ENCODE assay signal across 8 cellular contexts in genomic region chr16:70522216-70523000, GRCh38. TPM values are rescaled to one million over a fixed set of nuclear protein-coding genes. Genes with fewer than 3 reads are reported as not detected.
DNase-seq lines count a peak whose midpoint lies in the region; ATAC-seq, FAIRE-seq and TF ChIP-seq lines count a peak whose summit lies in the region.

No MANE protein-coding gene starts in this region.

- peak overlapping the region; percentile 68 for H3K4me3 ChIP-seq in AG09309 (ENCODE audit: control insufficient read depth, low read depth, low read length)
- H3K4me3 ChIP-seq in IMR-90 (ENCODE audit: insufficient read depth, low read depth, low read length) = peak overlapping the region; percentile 63
- H3K4me3 ChIP-seq in K562 = peak overlapping the region; percentile 75
- H3K4me3 ChIP-seq in mucosa of descending colon = peak overlapping the region; percentile 79

- peak overlapping the region; percentile 91 for H3K23ac ChIP-seq in IMR-90 (ENCODE audit: low read depth, low read length)

- TF ChIP-seq CTCF in AG09309 (IDR thresholded peaks at IDR 0.05; ENCODE audit: control insufficient read depth, insufficient read depth, low read depth, low read length, missing control alignments) (no peak), IMR-90 (conservative IDR thresholded peaks at IDR 0.05; ENCODE audit: low read depth, low read length) (no peak), K562 (IDR thresholded peaks at IDR 0.05 in 2 of 3, conservative IDR thresholded peaks at IDR 0.05 in 1 of 3; ENCODE audit: insufficient read depth in 2 of 3, low read depth in 1 of 3, low read length in 3 of 3) (no peak; a peak in 1 of 6 replicates), mucosa of descending colon (IDR thresholded peaks at IDR 0.05) (no peak)

- H3K36me3 ChIP-seq in IMR-90 (ENCODE audit: control insufficient read depth, insufficient read depth, low read length) (peaks cover 11% of the 10 kb centered on the region), K562 (ENCODE audit: control insufficient read depth, insufficient read depth, low read length) (peaks cover 29% of the 10 kb centered on the region), mucosa of descending colon (ENCODE audit: low read depth) (no peaks in the 10 kb centered on the region)

- H2BK120ac ChIP-seq in IMR-90 (ENCODE audit: low read depth, low read length) = no peak overlapping the region

- dilution Hi-C loops in IMR-90 (cut with HindIII; ENCODE audit: low sequenced_read_pairs, unreplicated experiment) = no loop called here

- peak overlapping the region; percentile 62 for H2AK9ac ChIP-seq in IMR-90 (replicated peaks; ENCODE audit: low read depth, low read length, poor library complexity)

- no peak for TF ChIP-seq POLR2A in IMR-90 (IDR thresholded peaks at IDR 0.05; ENCODE audit: low read depth, low read length)
- TF ChIP-seq POLR2A in K562 (conservative IDR thresholded peaks at IDR 0.05) = no peak

- no peak overlapping the region for H2BK20ac ChIP-seq in IMR-90 (ENCODE audit: low read depth, low read length)

- H2BK15ac ChIP-seq in IMR-90 (ENCODE audit: low read depth, low read length) = no peak overlapping the region; the same call in 2 of the 3 replicates

- no TSS peak for BruUV-seq in IMR-90 (replicated peaks; lab: Mats Ljungman, UMichigan)
- BruUV-seq in K562 (replicated peaks; lab: Mats Ljungman, UMichigan) = no TSS peak

- peak overlapping the region; percentile 97 to 98 for H4K8ac ChIP-seq in IMR-90 (ENCODE audit: low read depth in 2 of 2, low read length in 2 of 2)

- no peak overlapping the region for H3K27ac ChIP-seq in IMR-90 (ENCODE audit: insufficient read depth, low read length)
- peak overlapping the region; percentile 89 for H3K27ac ChIP-seq in K562 (ENCODE audit: extremely low read depth, low read depth, low read length)

- no peak overlapping the region for H3K18ac ChIP-seq in IMR-90 (ENCODE audit: low read depth, low read length)

- H3K9me3 ChIP-seq in IMR-90 (ENCODE audit: control insufficient read depth, insufficient read depth, low read length) (no peaks in the 10 kb centered on the region), K562 (replicated peaks; ENCODE audit: control insufficient read depth, insufficient read depth, low read depth, low read length) (no peaks in the 10 kb centered on the region), mucosa of descending colon (no peaks in the 10 kb centered on the region)

- H3K14ac ChIP-seq in IMR-90 (replicated peaks; ENCODE audit: low read depth, low read length) = peak overlapping the region; percentile 94; the same call in 1 of the 2 replicates

- no peak for FAIRE-seq in K562 (lab: Jason Lieb, UNC)

- CTCF ChIA-PET in IMR-90 (lab: Yijun Ruan, JAX) (no interaction called here), K562 (lab: Yijun Ruan, JAX; ENCODE audit: low intra/inter-chr PET ratio) (no interaction called here)

- WGBS in IMR-90 (ENCODE audit: extremely low coverage in 2 of 2, insufficient read length in 1 of 2), 2 experiments = 77% methylated on average over 6 of the region's 16 CpGs; no CpG with 5 or more reads in 1 of the 2 experiments
- 35% methylated on average over 16 of the region's 16 CpGs for WGBS in K562 (ENCODE audit: insufficient coverage, low coverage, missing lambda C conversion rate)

- peaks cover 60% of the 10 kb centered on the region for H3K79me2 ChIP-seq in K562 (ENCODE audit: control insufficient read depth, insufficient read depth, low read length)

- ATAC-seq in IMR-90 (ENCODE audit: low read depth) = no peak
- ATAC-seq in K562 = no peak
- ATAC-seq in mucosa of descending colon = no peak
- ATAC-seq in GM18870 (IDR thresholded peaks at IDR 0.05; ENCODE audit: unreplicated experiment) = no peak
- no peak for ATAC-seq in GM21786 (IDR thresholded peaks at IDR 0.05; ENCODE audit: unreplicated experiment)
- ATAC-seq in HG02970 (IDR thresholded peaks at IDR 0.05; ENCODE audit: low FRiP score, unreplicated experiment) = no peak

- peak overlapping the region; percentile 87 for H3K4me2 ChIP-seq in IMR-90 (ENCODE audit: low read depth, low read length)
- peak overlapping the region; percentile 89 for H3K4me2 ChIP-seq in K562 (ENCODE audit: insufficient read depth, low read length)

- no peak overlapping the region for H4K5ac ChIP-seq in IMR-90 (ENCODE audit: low read depth, low read length)

- peak overlapping the region; percentile 89 for H3K56ac ChIP-seq in IMR-90 (ENCODE audit: extremely low read depth, insufficient read depth, low read length)

- in situ Hi-C loops in IMR-90 (cut with MboI; ENCODE audit: low sequenced_read_pairs) (no loop called here), K562 (cut with MboI) (no loop called here)

- TF ChIP-seq EP300 in K562 (IDR thresholded peaks at IDR 0.05; ENCODE audit: low read length) = no peak

- TF ChIP-seq RAD21 in IMR-90 (IDR thresholded peaks at IDR 0.05; ENCODE audit: low read length) (no peak), K562 (CRISPR knock-in tag; conservative IDR thresholded peaks at IDR 0.05 in 1 of 2, IDR thresholded peaks at IDR 0.05 in 1 of 2) (no peak)

- intact Hi-C loops in IMR-90 (cut with micrococcal nuclease) (no loop called here), K562 (cut with micrococcal nuclease) (loop anchor here (5.0 to 10.0 kb wide), 3 partner anchors 125 to 238 kb away; partner anchors contain the start of gene AARS1), mucosa of descending colon (cut with DNase I, micrococcal nuclease) (no loop called here)

- H4K20me1 ChIP-seq in IMR-90 (ENCODE audit: insufficient read depth, low read length) = peaks cover 23% of the 10 kb centered on the region
- H4K20me1 ChIP-seq in K562 (replicated peaks; ENCODE audit: control insufficient read depth, insufficient read depth, low read length) = peaks cover 15% of the 10 kb centered on the region

- peak overlapping the region; percentile 11; the same call in 1 of the 2 replicates for H2AK5ac ChIP-seq in IMR-90 (ENCODE audit: low read depth, low read length)

- H2BK5ac ChIP-seq in IMR-90 (ENCODE audit: low read depth, low read length, poor library complexity, severe bottlenecking) = no peak overlapping the region

- peaks cover 3% of the 10 kb centered on the region; the same call in 1 of the 2 replicates for H3K4me1 ChIP-seq in IMR-90 (ENCODE audit: control insufficient read depth, insufficient read depth, low read length)
- H3K4me1 ChIP-seq in K562 (replicated peaks in 1 of 2; ENCODE audit: control insufficient read depth in 2 of 2, insufficient read depth in 2 of 2, low read length in 2 of 2) = peaks cover 2 to 18% of the 10 kb centered on the region in 2 experiments; a peak in 4 of 5 replicates
- H3K4me1 ChIP-seq in mucosa of descending colon (ENCODE audit: low read depth) = peaks cover 23% of the 10 kb centered on the region

- POLR2A ChIA-PET in IMR-90 (lab: Charles Lee; ENCODE audit: unreplicated experiment) (no interaction called here), K562 (lab: Yijun Ruan, JAX) (interaction anchor here (0.6 to 1.7 kb wide), 5 partner anchors 23 to 135 kb away, joined by 3 to 6 read pairs (median 3); partner anchors contain the start of gene FCSK)

- DNase-seq in AG09309 (ENCODE audit: low read depth) (no peak), IMR-90 (no peak), K562 (ENCODE audit: extremely low read depth in 1 of 4, low spot score in 3 of 4) (peak in 1 of 4 experiments; percentile 11), mucosa of descending colon (no peak), globus pallidus (ENCODE audit: low spot score) (no peak)

- H2AFZ ChIP-seq in IMR-90 (replicated peaks; ENCODE audit: low read length, poor library complexity) (no peak overlapping the region), K562 (ENCODE audit: low read depth, low read length) (peak overlapping the region; percentile 57)

- peak overlapping the region; percentile 85; the same call in 1 of the 2 replicates for H3K9ac ChIP-seq in IMR-90 (ENCODE audit: low read depth, low read length)
- peak overlapping the region; percentile 90 to 95 for H3K9ac ChIP-seq in K562 (ENCODE audit: insufficient read depth in 1 of 2, low read depth in 2 of 2, low read length in 2 of 2)

- peaks cover 5 to 46% of the 10 kb centered on the region in 2 experiments for H3K79me1 ChIP-seq in IMR-90 (ENCODE audit: low read depth in 1 of 2, low read length in 2 of 2)

- H4K91ac ChIP-seq in IMR-90 (ENCODE audit: insufficient read depth, low read depth, low read length) = peak overlapping the region; percentile 19; the same call in 1 of the 2 replicates

- H3K27me3 ChIP-seq in IMR-90 (ENCODE audit: control insufficient read depth, insufficient read depth, low read length) (no peaks in the 10 kb centered on the region), K562 (ENCODE audit: control insufficient read depth in 2 of 2, insufficient read depth in 2 of 2, low read length in 2 of 2) (no peaks in the 10 kb centered on the region)

- H3K9me1 ChIP-seq in IMR-90 (ENCODE audit: insufficient read depth, low read length) (peaks cover 3% of the 10 kb centered on the region), K562 (ENCODE audit: control insufficient read depth, insufficient read depth, low read length) (no peaks in the 10 kb centered on the region)

- peak overlapping the region; percentile 3; the same call in 1 of the 2 replicates for H3K4ac ChIP-seq in IMR-90 (ENCODE audit: low read depth, low read length)

RNA-seq across cellular contexts. Expression of gene COG4, which starts 0.9 kb away (rescaled TPM):
- total RNA-seq in IMR-90 (2012; rRNA removed) (85.0 and 96.1 TPM in 2 replicates), K562 (2014; rRNA removed) (43.2 and 59.0 TPM in 2 replicates), K562 (2014; rRNA removed; fragmentation: Illumina TruSeq; extraction: Trizol) (39.5 and 44.4 TPM in 2 replicates), K562 (2015; rRNA removed; fragmentation: Illumina TruSeq; extraction: Trizol) (41.2 and 42.6 TPM in 2 replicates), K562 (2021) (66.7 and 69.8 TPM in 2 replicates), mucosa of descending colon (10 to 100 TPM; 58.3 to 66.2 (median 60.5) TPM)
- polyA plus RNA-seq in IMR-90 (2012; rRNA removed) (47.5 and 49.7 TPM in 2 replicates), K562 (2011; rRNA removed) (69.2 and 73.9 TPM in 2 replicates), K562 (2014; fragmentation: Illumina TruSeq; extraction: Trizol) (44.2 and 48.9 TPM in 2 replicates), K562 (2014; fragmentation: Nextera tagmentation; extraction: Ambion mirVana) (10 to 100 TPM; 13.7 to 37.4 TPM), K562 (2014; rRNA removed) (49.1 and 55.9 TPM in 2 replicates)
- 71.3 and 112 TPM in 2 replicates for polyA plus RNA-seq in IMR-90 (2012; cell fraction: cytosol; rRNA removed)
- polyA plus RNA-seq in IMR-90 (2012; cell fraction: nucleus; rRNA removed; ENCODE audit: low replicate concordance) = 77.5 and 117 TPM in 2 replicates
- total RNA-seq in K562 (2011; cell fraction: chromatin; rRNA removed; ENCODE audit: low replicate concordance) = 128 and 175 TPM in 2 replicates
- total RNA-seq in K562 (2011; cell fraction: nucleolus; rRNA removed) = 70.0 and 73.4 TPM in 2 replicates
- 87.9 and 95.3 TPM in 2 replicates for total RNA-seq in K562 (2011; cell fraction: nucleoplasm; rRNA removed)
- 55.1 and 86.3 TPM in 2 replicates for polyA plus RNA-seq in K562 (2011; cell fraction: cytosol; rRNA removed)
- 150 and 164 TPM in 2 replicates for polyA plus RNA-seq in K562 (2011; cell fraction: nucleus; rRNA removed)
- polyA plus RNA-seq in K562 (2012) = 61.8 and 77.6 TPM in 2 replicates
- 67.7 and 72.4 TPM in 2 replicates for polyA minus RNA-seq in K562 (2011; rRNA and poly(A)+ RNA removed)
- 30.7 and 31.3 TPM in 2 replicates for polyA minus RNA-seq in K562 (2011; cell fraction: cytosol; rRNA and poly(A)+ RNA removed)
- polyA minus RNA-seq in K562 (2011; cell fraction: nucleus; rRNA and poly(A)+ RNA removed) = 27.5 and 41.7 TPM in 2 replicates

RNA-seq across cellular contexts. Expression of gene SF3B3, which starts 1.2 kb away (rescaled TPM):
- total RNA-seq in IMR-90 (2012; rRNA removed) = 97.9 and 112 TPM in 2 replicates
- 123 and 134 TPM in 2 replicates for polyA plus RNA-seq in IMR-90 (2012; rRNA removed)
- 57.4 and 93.9 TPM in 2 replicates for polyA plus RNA-seq in IMR-90 (2012; cell fraction: cytosol; rRNA removed)
- polyA plus RNA-seq in IMR-90 (2012; cell fraction: nucleus; rRNA removed; ENCODE audit: low replicate concordance) = 86.5 and 136 TPM in 2 replicates
- total RNA-seq in K562 (2011; cell fraction: chromatin; rRNA removed; ENCODE audit: low replicate concordance) = 616 and 628 TPM in 2 replicates
- total RNA-seq in K562 (2011; cell fraction: nucleolus; rRNA removed) = 207 and 261 TPM in 2 replicates
- 272 and 275 TPM in 2 replicates for total RNA-seq in K562 (2011; cell fraction: nucleoplasm; rRNA removed)
- total RNA-seq in K562 (2014; rRNA removed) = 98.9 and 208 TPM in 2 replicates
- 221 and 275 TPM in 2 replicates for total RNA-seq in K562 (2014; rRNA removed; fragmentation: Illumina TruSeq; extraction: Trizol)
- total RNA-seq in K562 (2015; rRNA removed; fragmentation: Illumina TruSeq; extraction: Trizol) = 252 and 265 TPM in 2 replicates
- total RNA-seq in K562 (2021) = 513 and 546 TPM in 2 replicates
- polyA plus RNA-seq in K562 (2011; rRNA removed) = 172 and 248 TPM in 2 replicates
- 249 and 266 TPM in 2 replicates for polyA plus RNA-seq in K562 (2011; cell fraction: cytosol; rRNA removed)
- polyA plus RNA-seq in K562 (2011; cell fraction: nucleus; rRNA removed) = 317 and 410 TPM in 2 replicates
- polyA plus RNA-seq in K562 (2012) = 179 and 231 TPM in 2 replicates
- polyA plus RNA-seq in K562 (2014; fragmentation: Illumina TruSeq; extraction: Trizol) = 349 and 430 TPM in 2 replicates
- 100 to 1,000 TPM; 209 to 414 TPM for polyA plus RNA-seq in K562 (2014; fragmentation: Nextera tagmentation; extraction: Ambion mirVana)
- polyA plus RNA-seq in K562 (2014; rRNA removed) = 103 and 105 TPM in 2 replicates
- polyA minus RNA-seq in K562 (2011; rRNA and poly(A)+ RNA removed) = 327 and 380 TPM in 2 replicates
- polyA minus RNA-seq in K562 (2011; cell fraction: cytosol; rRNA and poly(A)+ RNA removed) = 234 and 252 TPM in 2 replicates
- polyA minus RNA-seq in K562 (2011; cell fraction: nucleus; rRNA and poly(A)+ RNA removed) = 101 and 174 TPM in 2 replicates
- 100 to 1,000 TPM; 158 to 179 (median 173) TPM for total RNA-seq in mucosa of descending colon
